Comparison of ENCODE assay signal across 17 cellular contexts in the genomic region with DNA sequence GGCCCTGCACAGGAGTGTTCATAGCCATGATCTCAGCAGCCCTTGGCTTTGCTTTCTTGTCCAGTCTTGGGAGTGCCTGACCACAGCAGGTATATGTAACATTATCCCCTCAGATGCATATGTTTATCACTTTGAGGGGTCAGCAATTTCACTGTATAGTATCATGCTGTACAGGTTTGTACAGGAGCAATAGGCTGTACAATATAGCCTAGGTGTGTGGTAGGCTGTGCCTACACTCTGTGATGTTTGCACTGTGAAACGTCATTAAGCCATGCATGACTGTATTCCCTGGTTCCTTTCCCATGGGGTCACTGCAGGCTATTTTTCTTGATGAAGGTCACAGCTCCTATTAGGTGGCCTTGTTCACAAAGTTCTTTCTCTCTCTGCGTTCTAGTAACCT. TPM values are rescaled to one million over a fixed set of nuclear protein-coding genes. Genes with fewer than 3 reads are reported as not detected.
DNase-seq lines count a peak whose midpoint lies in the region; ATAC-seq and TF ChIP-seq lines count a peak whose summit lies in the region.
"Had no signal": no experiment of that assay in that cellular context is flagged by ENCODE, and none has a peak within 500 bp of the region (broad histone marks: within the 10 kb centered on the region; RNA-seq: fewer than 3 reads in every experiment).

No MANE protein-coding gene starts in this region.

- no peaks in the 10 kb centered on the region for H4K20me1 ChIP-seq in PC-3 (ENCODE audit: low read length)
- H4K20me1 ChIP-seq: BLaER1 had no signal

- no peaks in the 10 kb centered on the region for H3K9me2 ChIP-seq in PC-3 (replicated peaks; ENCODE audit: low read length)

- DNase-seq in MCF 10A (ENCODE audit: unreplicated experiment) = peak; percentile 14
- no peak for DNase-seq in breast epithelium (ENCODE audit: low spot score in 2 of 2)
- DNase-seq in PC-3 = peak; percentile 21
- DNase-seq in epithelial cell of prostate (ENCODE audit: low read depth, low spot score) = peak; percentile 60
- no peak for DNase-seq in stimulated activated naive B cell treated with anti-CD40 and anti-IgM and Interleukin-4, amounts not matched to agents 10 μg/mL and 1 μg/mL and 100 μg/mL, for 72 hours
- no peak for DNase-seq in H7
- no peak for DNase-seq in NCI-H2171 (lab: John Stamatoyannopoulos, UW)
- no peak for DNase-seq in HEK293T (ENCODE audit: extremely low spot score)
- DNase-seq: 8988T; AML-193; CD8-positive, alpha-beta memory T cell; DMS79; GOT3; HFFc6 had no signal

- H3K27ac ChIP-seq in breast epithelium (no peak overlapping the region), PC-3 (ENCODE audit: low read length) (peak overlapping the region; percentile 67), epithelial cell of prostate (peak overlapping the region; percentile 70)
- H3K27ac ChIP-seq: BLaER1 had no signal

- H3K27me3 Mint-ChIP-seq in MCF 10A (ENCODE audit: insufficient read depth, unreplicated experiment) = peaks cover 11% of the 10 kb centered on the region
- peaks cover 24 to 33% of the 10 kb centered on the region in 2 donors for H3K27me3 Mint-ChIP-seq in stimulated activated naive B cell treated with anti-CD40 and anti-IgM and Interleukin-4, amounts not matched to agents 10 μg/mL and 1 μg/mL and 100 μg/mL, for 72 hours

- no peaks in the 10 kb centered on the region for H3K79me2 ChIP-seq in PC-3 (ENCODE audit: low read length)

- H2AFZ ChIP-seq in PC-3 (ENCODE audit: low read length) = no peak overlapping the region

- no peaks in the 10 kb centered on the region for H3K9me3 Mint-ChIP-seq in MCF 10A (ENCODE audit: unreplicated experiment)
- peaks cover 0 to 1% of the 10 kb centered on the region in 2 donors for H3K9me3 Mint-ChIP-seq in stimulated activated naive B cell treated with anti-CD40 and anti-IgM and Interleukin-4, amounts not matched to agents 10 μg/mL and 1 μg/mL and 100 μg/mL, for 72 hours
- H3K9me3 Mint-ChIP-seq: HFFc6 had no signal

- BruUV-seq in MCF 10A (replicated peaks; lab: Mats Ljungman, UMichigan) (no TSS peak), PC-3 (replicated peaks; lab: Mats Ljungman, UMichigan) (no TSS peak)

- CTCF ChIA-PET in MCF 10A (lab: Yijun Ruan, JAX) = interaction anchor here (1.0 kb wide), 1 partner anchor 50 kb away, joined by 3 read pairs; no protein-coding TSS in a partner anchor
- CTCF ChIA-PET in PC-3 (lab: Charles Lee) = no interaction called here
- CTCF ChIA-PET in HEK293T (lab: Yijun Ruan, JAX) = no interaction called here

- no peaks in the 10 kb centered on the region for H3K36me3 Mint-ChIP-seq in MCF 10A (ENCODE audit: insufficient read depth, unreplicated experiment)
- no peaks in the 10 kb centered on the region for H3K36me3 Mint-ChIP-seq in stimulated activated naive B cell treated with anti-CD40 and anti-IgM and Interleukin-4, amounts not matched to agents 10 μg/mL and 1 μg/mL and 100 μg/mL, for 72 hours
- H3K36me3 Mint-ChIP-seq: CD8-positive, alpha-beta memory T cell had no signal

- H3K27me3 ChIP-seq in breast epithelium = peaks cover 0 to 5% of the 10 kb centered on the region in 2 donors
- no peaks in the 10 kb centered on the region for H3K27me3 ChIP-seq in PC-3 (ENCODE audit: low read length)
- no peaks in the 10 kb centered on the region; the same call in 1 of the 2 replicates for H3K27me3 ChIP-seq in H7 (ENCODE audit: control insufficient read depth, insufficient read depth, low read length)
- H3K27me3 ChIP-seq: BLaER1 had no signal

- POLR2A ChIA-PET in MCF 10A (lab: Yijun Ruan, JAX) (interaction anchor here (1.0 kb wide), 1 partner anchor 14 kb away, joined by 3 read pairs; no protein-coding TSS in a partner anchor), PC-3 (lab: Charles Lee; ENCODE audit: unreplicated experiment) (no interaction called here), HEK293T (lab: Yijun Ruan, JAX) (no interaction called here)

- H3K9me3 ChIP-seq in breast epithelium (no peaks in the 10 kb centered on the region), PC-3 (ENCODE audit: low read length) (no peaks in the 10 kb centered on the region)
- H3K9me3 ChIP-seq: BLaER1, HAP-1 had no signal

- H3K27ac Mint-ChIP-seq in MCF 10A (ENCODE audit: low read depth, unreplicated experiment) = no peak overlapping the region
- H3K27ac Mint-ChIP-seq in stimulated activated naive B cell treated with anti-CD40 and anti-IgM and Interleukin-4, amounts not matched to agents 10 μg/mL and 1 μg/mL and 100 μg/mL, for 72 hours = no peak overlapping the region
- H3K27ac Mint-ChIP-seq: CD8-positive, alpha-beta memory T cell; HFFc6 had no signal

- H3K36me3 ChIP-seq in breast epithelium (no peaks in the 10 kb centered on the region), PC-3 (ENCODE audit: low read depth, low read length) (no peaks in the 10 kb centered on the region), H7 (replicated peaks; ENCODE audit: control insufficient read depth, insufficient read depth, low read length) (no peaks in the 10 kb centered on the region)
- H3K36me3 ChIP-seq: BLaER1, HAP-1 had no signal

- no peak overlapping the region for H3K4me3 Mint-ChIP-seq in MCF 10A (ENCODE audit: unreplicated experiment)
- no peak overlapping the region for H3K4me3 Mint-ChIP-seq in stimulated activated naive B cell treated with anti-CD40 and anti-IgM and Interleukin-4, amounts not matched to agents 10 μg/mL and 1 μg/mL and 100 μg/mL, for 72 hours
- H3K4me3 Mint-ChIP-seq: CD8-positive, alpha-beta memory T cell; HFFc6 had no signal

- no peak overlapping the region for H3K4me3 ChIP-seq in breast epithelium
- H3K4me3 ChIP-seq in PC-3 (ENCODE audit: low read length) = no peak overlapping the region
- H3K4me3 ChIP-seq in H7 (ENCODE audit: insufficient read depth, low read depth, low read length) = no peak overlapping the region
- H3K4me3 ChIP-seq: BLaER1, HAP-1 had no signal

- peaks cover 11% of the 10 kb centered on the region for H3K4me1 Mint-ChIP-seq in MCF 10A (ENCODE audit: insufficient read depth, unreplicated experiment)
- H3K4me1 Mint-ChIP-seq in stimulated activated naive B cell treated with anti-CD40 and anti-IgM and Interleukin-4, amounts not matched to agents 10 μg/mL and 1 μg/mL and 100 μg/mL, for 72 hours = peaks cover 5 to 11% of the 10 kb centered on the region in 2 donors

- H3F3A ChIP-seq in PC-3 (ENCODE audit: low read length, unreplicated experiment) = no peaks in the 10 kb centered on the region

- intact Hi-C loops in MCF 10A (cut with micrococcal nuclease) = no loop called here
- intact Hi-C loops in breast epithelium (cut with DNase I; ENCODE audit: low total_unique reads) = no loop called here
- intact Hi-C loops in PC-3 (cut with micrococcal nuclease) = loop anchor here (5.0 kb wide), 1 partner anchor 104 kb away; no protein-coding TSS in a partner anchor

- H3K4me2 ChIP-seq in PC-3 (ENCODE audit: low read length) = 0 out of 2 replicates have a peak overlapping the region, but pooled peaks have one; percentile 6
- H3K4me2 ChIP-seq: BLaER1 had no signal

- peak; percentile 56 for ATAC-seq in PC-3
- peak; percentile 27 to 43 for ATAC-seq in stimulated activated naive B cell treated with anti-CD40 and anti-IgM and Interleukin-4, amounts not matched to agents 10 μg/mL and 1 μg/mL and 100 μg/mL, for 72 hours (replicated peaks)

- H3K9ac ChIP-seq in PC-3 (ENCODE audit: low read length) = no peak overlapping the region
- H3K9ac ChIP-seq: BLaER1 had no signal

- TF ChIP-seq CTCF in MCF 10A (IDR thresholded peaks at IDR 0.05; ENCODE audit: unreplicated experiment) (no peak), breast epithelium (IDR thresholded peaks at IDR 0.05) (no peak), PC-3 (conservative IDR thresholded peaks at IDR 0.05; ENCODE audit: low read depth, low read length) (no peak)

- H3K4me1 ChIP-seq in breast epithelium = no peaks in the 10 kb centered on the region
- H3K4me1 ChIP-seq in PC-3 (ENCODE audit: insufficient read depth, low read length) = peaks cover 19% of the 10 kb centered on the region
- H3K4me1 ChIP-seq: BLaER1, HAP-1 had no signal

- TF ChIP-seq POLR2A in breast epithelium (IDR thresholded peaks at IDR 0.05) = no peak

TF ChIP-seq in HEK293T, 16 proteins besides CTCF, POLR2A, EP300 and RAD21:
- TF ChIP-seq ARNT (IDR thresholded peaks at IDR 0.05) (no peak), ELF4 (IDR thresholded peaks at IDR 0.05) (no peak)

RNA-seq across cellular contexts. Expression of a gene that starts 4.7 kb away (rescaled TPM):
- total RNA-seq in MCF 10A (2022) (not detected in 2 replicates), breast epithelium (not detected), PC-3 (2014; rRNA removed) (0.62 TPM in 1 of 2 replicates, not detected in the other)
- total RNA-seq in H7 (2014; rRNA removed; shearing (Covaris generic)) = 0.37 TPM in 1 of 2 replicates, not detected in the other
- total RNA-seq: CD8-positive, alpha-beta memory T cell; G401; HFFc6 had no signal

RNA-seq across cellular contexts. Expression of a gene that starts 32.1 kb away (rescaled TPM):
- total RNA-seq in MCF 10A (2022) (not detected in 2 replicates), breast epithelium (not detected), PC-3 (2014; rRNA removed) (not detected in 2 replicates)
- not detected in 2 replicates for total RNA-seq in H7 (2014; rRNA removed; shearing (Covaris generic))
- total RNA-seq: CD8-positive, alpha-beta memory T cell; G401; HFFc6 had no signal

Comparison
In these comparisons a context has a peak if more than half of its experiments do, and no peak if none do; other contexts are left out.
1. DNase-seq: peak in MCF 10A (single experiment), PC-3 (single experiment) and epithelial cell of prostate (single experiment); none in breast epithelium (0 of 2), stimulated activated naive B cell treated with anti-CD40 and anti-IgM and Interleukin-4, amounts not matched to agents 10 μg/mL and 1 μg/mL and 100 μg/mL, for 72 hours (single experiment), H7 (single experiment), NCI-H2171 (single experiment) and HEK293T (single experiment).
2. H3K27ac ChIP-seq: peak in PC-3 (single experiment) and epithelial cell of prostate (single experiment); none in breast epithelium (0 of 2).